ENCODE assay signal across 1 cellular context in the genomic region with DNA sequence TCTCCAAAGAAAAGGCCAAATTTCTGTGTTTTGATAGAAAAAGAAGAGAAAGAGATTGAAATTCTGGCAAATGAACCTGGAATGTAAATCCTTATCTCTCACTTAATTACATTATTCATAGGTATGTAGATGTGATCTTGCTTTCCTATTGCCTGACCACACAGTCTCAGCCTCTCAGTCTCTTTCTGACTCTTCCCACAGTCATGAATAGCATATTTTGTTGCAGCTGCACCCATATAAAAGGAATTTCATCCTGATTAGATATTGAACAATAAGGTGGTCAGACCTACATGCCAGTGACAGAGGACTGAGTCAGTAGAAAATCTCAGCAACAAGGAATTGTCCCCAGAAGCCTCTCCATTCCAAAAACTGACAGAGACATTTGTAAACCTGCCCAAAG.
TF ChIP-seq lines count a peak whose summit lies in the region.

No MANE protein-coding gene starts in this region.

TF ChIP-seq in GM23338, 12 proteins besides CTCF, POLR2A, EP300 and RAD21 (continued from another document):
- TF ChIP-seq REST (IDR thresholded peaks at IDR 0.05; ENCODE audit: unreplicated experiment) (no peak), POLR2AphosphoS5 (IDR thresholded peaks at IDR 0.05; ENCODE audit: low read depth) (no peak), ETS1 (IDR thresholded peaks at IDR 0.05) (no peak), EZH2phosphoT487 (IDR thresholded peaks at IDR 0.05; ENCODE audit: unreplicated experiment) (no peak), CREB1 (CRISPR knock-in tag; IDR thresholded peaks at IDR 0.05; ENCODE audit: low read depth) (no peak)
